ENCODE assay signal across 8 cellular contexts in genomic region chr13:36819064-36819810, GRCh38. TPM values are rescaled to one million over a fixed set of nuclear protein-coding genes. Genes with fewer than 3 reads are reported as not detected.
DNase-seq lines count a peak whose midpoint lies in the region; ATAC-seq, FAIRE-seq and TF ChIP-seq lines count a peak whose summit lies in the region.

Gene RFXAP, plus strand, starts transcription at chr13:36819222. Its CDS starts 136 bp downstream, at chr13:36819358.

- FAIRE-seq in GM12891 (lab: Jason Lieb, UNC) = peak; percentile 99
- FAIRE-seq in urothelium cell line (lab: Jason Lieb, UNC) = peak; percentile 42

- intact Hi-C loops in left ventricle myocardium superior (cut with micrococcal nuclease) (no loop called here), psoas muscle (cut with DNase I) (no loop called here)

- peak; percentile 55; the same call in 1 of the 2 replicates for TF ChIP-seq POLR2A in GM12891 (IDR thresholded peaks at IDR 0.05; ENCODE audit: low read depth, low read length)

- H3K27me3 ChIP-seq in psoas muscle (ENCODE audit: insufficient read depth in 3 of 3, low read length in 2 of 3) = no peaks in the 10 kb centered on the region

- H3K9me3 ChIP-seq in psoas muscle = no peaks in the 10 kb centered on the region

- H3K4me3 ChIP-seq in psoas muscle = peak within 1 kb of the TSS; percentile 90

- no peak for TF ChIP-seq CTCF in psoas muscle (IDR thresholded peaks at IDR 0.05)

- no peaks in the 10 kb centered on the region for H3K36me3 ChIP-seq in psoas muscle (ENCODE audit: insufficient read depth in 1 of 2, low read depth in 1 of 2)

- peak; percentile 85 for DNase-seq in GM12891 (ENCODE audit: insufficient read length, low spot score)
- DNase-seq in NCI-H128 (lab: John Stamatoyannopoulos, UW; ENCODE audit: unreplicated experiment) = peak; percentile 72
- DNase-seq in T-helper 1 cell = peak; percentile 86 to 93 (median 89)
- peak; percentile 73 for DNase-seq in amniotic epithelial cell (ENCODE audit: low read depth)
- DNase-seq in left ventricle myocardium superior = peak; percentile 97
- DNase-seq in psoas muscle = peak; percentile 93 to 96
- peak; percentile 94 for DNase-seq in urothelium cell line (ENCODE audit: low spot score)

- H3K27ac ChIP-seq in psoas muscle = peak within 1 kb of the TSS; percentile 79

- H3K4me1 ChIP-seq in psoas muscle = peaks cover 16% of the 10 kb centered on the region

- ATAC-seq in HG02678 (IDR thresholded peaks at IDR 0.05; ENCODE audit: unreplicated experiment) = peak; percentile 89
- ATAC-seq in left ventricle myocardium superior = peak; percentile 99
- peak; percentile 98 to 99 (median 98) for ATAC-seq in psoas muscle

- 0% methylated on average over 76 to 78 of the region's 78 CpGs for WGBS in psoas muscle, 3 donors

TF ChIP-seq in GM12891, 5 proteins besides CTCF, POLR2A, EP300 and RAD21:
- TF ChIP-seq TAF1 (IDR thresholded peaks at IDR 0.05; ENCODE audit: low read depth, low read length) (no peak), SPI1 (IDR thresholded peaks at IDR 0.05; ENCODE audit: low read depth, low read length) (no peak), POLR2AphosphoS5 (IDR thresholded peaks at IDR 0.05; ENCODE audit: low read depth, low read length) (no peak), POU2F2 (IDR thresholded peaks at IDR 0.05; ENCODE audit: low read depth, low read length) (no peak), PAX5 (IDR thresholded peaks at IDR 0.05; ENCODE audit: insufficient read depth, low read length, severe bottlenecking) (no peak)

RNA-seq across cellular contexts. Expression of gene RFXAP, which starts in this region (rescaled TPM):
- polyA plus RNA-seq in GM12891 (2012; ENCODE audit: low read depth, missing spikeins) = 5.0 TPM
- total RNA-seq in left ventricle myocardium superior (3.7 TPM), psoas muscle (1 to 10 TPM; 1.4 to 4.1 (median 2.5) TPM)
- polyA plus RNA-seq in psoas muscle = 1 to 10 TPM; 1.2 to 2.1 (median 1.7) TPM

Comparison
In these comparisons a context has a peak if more than half of its experiments do, and no peak if none do; other contexts are left out.
1. Peak in every context shown above with its lines: DNase-seq, ATAC-seq, H3K4me3 ChIP-seq and H3K27ac ChIP-seq.